ENCODE assay signal across 8 cellular contexts in genomic region chr1:28172690-28173150, GRCh38.
A peak's percentile ranks its signal among the peaks of the same experiment; 100 is the strongest.
DNase-seq lines count a peak whose midpoint lies in the region; ATAC-seq and TF ChIP-seq lines count a peak whose summit lies in the region.

No MANE protein-coding gene starts in this region.

- ATAC-seq in GM21423 (IDR thresholded peaks at IDR 0.05; ENCODE audit: unreplicated experiment) (peak; percentile 66), HG03565 (IDR thresholded peaks at IDR 0.05; ENCODE audit: unreplicated experiment) (peak; percentile 40)

- peak; percentile 51 for DNase-seq in GM10266 (ENCODE audit: extremely low spot score)
- DNase-seq in activated T-cell treated with anti-CD3 and anti-CD28 coated beads for 4 hours, result peak; percentile 2
- peak; percentile 82 for DNase-seq in medulla oblongata (ENCODE audit: extremely low spot score)
- DNase-seq in NCI-H1417 treated with DMSO at 0.1 percent for 48 hours (lab: John Stamatoyannopoulos, UW), result no peak
- no peak for DNase-seq in AG08395 (ENCODE audit: low spot score)
- DNase-seq in T-helper 9 cell, result no peak

- no peak for TF ChIP-seq CTCF in GM10266 (IDR thresholded peaks at IDR 0.05; ENCODE audit: control insufficient read depth, insufficient read depth, low read depth, missing control alignments)

Comparison
In these comparisons a context has a peak if more than half of its experiments do, and no peak if none do; other contexts are left out.
1. DNase-seq: peak in GM10266 (single experiment), activated T-cell treated with anti-CD3 and anti-CD28 coated beads for 4 hours (single experiment) and medulla oblongata (single experiment); none in NCI-H1417 treated with DMSO at 0.1 percent for 48 hours (single experiment), AG08395 (single experiment) and T-helper 9 cell (single experiment).